ENCODE assay signal across 30 cellular contexts in the genomic region with DNA sequence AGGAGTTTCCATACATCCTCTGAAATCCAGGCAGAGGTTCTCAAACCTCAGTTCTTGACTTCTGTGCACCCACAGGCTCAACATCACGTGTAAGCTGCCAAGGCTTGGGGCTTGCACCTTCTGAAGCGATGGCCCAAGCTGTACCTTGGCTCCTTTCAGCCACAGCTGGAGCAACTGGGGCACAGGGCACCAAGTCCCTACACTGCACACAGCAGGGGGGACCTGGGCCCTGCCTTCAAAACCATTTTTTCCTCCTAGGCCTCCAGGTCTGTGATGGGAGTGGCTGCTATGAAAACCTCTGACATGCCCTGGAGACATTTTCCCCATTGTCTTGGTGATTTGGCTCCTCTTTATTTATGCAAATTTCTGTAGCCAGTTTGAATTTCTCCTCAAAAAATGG.
"Had no signal": no experiment of that assay in that cellular context is flagged by ENCODE, and none has a peak within 500 bp of the region (broad histone marks: within the 10 kb centered on the region; RNA-seq: fewer than 3 reads in every experiment).

No MANE protein-coding gene starts in this region.

- DNase-seq: colonic mucosa; effector CD8-positive, alpha-beta T cell; endodermal cell; heart left ventricle; left cardiac atrium; left lung; mesenchymal stem cell; midbrain; naive thymus-derived CD4-positive, alpha-beta T cell; nucleus accumbens; stimulated activated CD4-positive, alpha-beta T cell treated with anti-CD3 and anti-CD28 coated beads, Interleukin-12 subunit alpha, Interleukin-12 subunit beta, amount 100 ng/mL, for 4 hours; stimulated activated CD4-positive, alpha-beta T cell treated with anti-CD3 and anti-CD28 coated beads, Interleukin-1b, Interleukin-23, amount 100 ng/mL, for 48 hours; stimulated activated CD4-positive, alpha-beta T cell treated with anti-CD3 and anti-CD28 coated beads, Interleukin-4, amount 100 ng/mL, for 1 hour; stimulated activated CD8-positive, alpha-beta memory T cell treated with anti-CD3 and anti-CD28 coated beads, Interleukin-4, amount 100 ng/mL, for 48 hours; stimulated activated naive CD4-positive, alpha-beta T cell treated with Interleukin-2 at 50 U/mL for 16 hours; stomach; tibial artery; upper lobe of left lung had no signal

- H3K4me1 ChIP-seq: colonic mucosa, gastroesophageal sphincter, neural progenitor cell, prostate gland, right atrium auricular region had no signal

- H3K27me3 ChIP-seq: colonic mucosa, esophagus muscularis mucosa, foreskin keratinocyte, gastroesophageal sphincter, heart left ventricle, hepatocyte, left lung, neural progenitor cell, right atrium auricular region, stomach, tibial artery, upper lobe of left lung had no signal

- H3K27ac ChIP-seq: colonic mucosa, epithelial cell of prostate, esophagus muscularis mucosa, foreskin keratinocyte, gastroesophageal sphincter, heart left ventricle, hepatocyte, left lung, neural progenitor cell, prostate gland, right atrium auricular region, stomach, tibial artery, upper lobe of left lung had no signal

- ATAC-seq: foreskin keratinocyte; gastroesophageal sphincter; heart left ventricle; left cardiac atrium; left lung; naive thymus-derived CD4-positive, alpha-beta T cell; sciatic nerve had no signal

- H3K9me3 ChIP-seq: colonic mucosa, esophagus muscularis mucosa, gastroesophageal sphincter, prostate gland, right atrium auricular region, tibial artery had no signal

- H3K4me1 Mint-ChIP-seq: endodermal cell, neural progenitor cell had no signal

- H3K4me3 Mint-ChIP-seq: dendritic cell treated with granulocyte-macrophage colony-stimulating factor and Interleukin-4, amounts not matched to agents 40 ng/mL and 50 ng/mL, for 4 days; endodermal cell; naive thymus-derived CD4-positive, alpha-beta T cell; nephron; neural progenitor cell had no signal

- H3K36me3 ChIP-seq: colonic mucosa, neural progenitor cell, prostate gland, right atrium auricular region, upper lobe of left lung had no signal

- H3K27ac Mint-ChIP-seq: dendritic cell treated with granulocyte-macrophage colony-stimulating factor and Interleukin-4, amounts not matched to agents 40 ng/mL and 50 ng/mL, for 4 days; endodermal cell; naive thymus-derived CD4-positive, alpha-beta T cell; nephron; neural progenitor cell had no signal

- H3K4me3 ChIP-seq: colonic mucosa, esophagus muscularis mucosa, gastroesophageal sphincter, heart left ventricle, hepatocyte, left lung, neural progenitor cell, prostate gland, right atrium auricular region, smooth muscle cell, stomach, tibial artery, upper lobe of left lung had no signal

- H3K27me3 Mint-ChIP-seq: dendritic cell treated with granulocyte-macrophage colony-stimulating factor and Interleukin-4, amounts not matched to agents 40 ng/mL and 50 ng/mL, for 4 days; naive thymus-derived CD4-positive, alpha-beta T cell had no signal
